18 cellular contexts compared by ENCODE assay signal in the genomic region with DNA sequence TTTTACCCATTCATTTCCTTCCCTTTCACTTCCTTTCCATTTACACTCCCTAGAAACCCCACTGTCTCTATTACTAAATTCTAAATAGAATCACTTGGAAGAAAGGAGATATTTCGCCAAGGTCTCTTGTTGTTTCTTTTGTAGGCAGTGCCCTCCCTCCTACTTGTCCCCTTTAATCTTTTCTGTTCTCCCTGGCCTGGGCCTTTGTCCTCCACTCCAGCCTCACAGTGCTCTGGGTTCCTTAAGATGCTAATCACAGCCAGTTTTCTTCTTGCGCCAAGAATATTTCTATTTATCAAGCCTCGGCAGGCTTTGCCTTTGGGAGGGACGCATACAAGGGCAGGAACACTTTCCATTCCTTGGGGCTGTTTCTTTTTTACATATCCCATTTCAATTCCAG.
DNase-seq lines count a peak whose midpoint lies in the region; ATAC-seq, FAIRE-seq and TF ChIP-seq lines count a peak whose summit lies in the region.
"Had no signal": no experiment of that assay in that cellular context is flagged by ENCODE, and none has a peak within 500 bp of the region (broad histone marks: within the 10 kb centered on the region; RNA-seq: fewer than 3 reads in every experiment).

No MANE protein-coding gene starts in this region.

- H3K9ac ChIP-seq in kidney (ENCODE audit: low read length in 2 of 2) (no peak overlapping the region), PC-3 (ENCODE audit: low read length) (no peak overlapping the region)

- H3K4me1 ChIP-seq in kidney (ENCODE audit: control insufficient read depth in 1 of 2, insufficient read depth in 1 of 2, low read depth in 1 of 2, low read length in 2 of 2) = no peaks in the 10 kb centered on the region
- no peaks in the 10 kb centered on the region for H3K4me1 ChIP-seq in PC-3 (ENCODE audit: insufficient read depth, low read length)

- H3K27ac Mint-ChIP-seq in brain = peak overlapping the region in 3 of 5 experiments; percentile 20 to 42 (median 40)
- H3K27ac Mint-ChIP-seq in neural crest cell (ENCODE audit: unreplicated experiment) = peak overlapping the region; percentile 15
- H3K27ac Mint-ChIP-seq: B cell; CD4-positive, alpha-beta T cell; H9 had no signal

- POLR2A ChIA-PET in PC-3 (lab: Charles Lee; ENCODE audit: unreplicated experiment) = no interaction called here

- no TSS peak for BruUV-seq in PC-3 (replicated peaks; lab: Mats Ljungman, UMichigan)

- CTCF ChIA-PET in PC-3 (lab: Charles Lee) = no interaction called here

- ATAC-seq in HG03520 (IDR thresholded peaks at IDR 0.05; ENCODE audit: unreplicated experiment) (no peak), GM19455 (IDR thresholded peaks at IDR 0.05; ENCODE audit: unreplicated experiment) (no peak), PC-3 (no peak)
- ATAC-seq: GM12878 had no signal

- H3K36me3 Mint-ChIP-seq in brain = no peaks in the 10 kb centered on the region
- H3K36me3 Mint-ChIP-seq in neural crest cell (ENCODE audit: low read depth) = no peaks in the 10 kb centered on the region

- no peaks in the 10 kb centered on the region for H3F3A ChIP-seq in PC-3 (ENCODE audit: low read length, unreplicated experiment)

- H3K36me3 ChIP-seq in kidney (ENCODE audit: control insufficient read depth in 1 of 2, insufficient read depth in 2 of 2, low read length in 2 of 2) (no peaks in the 10 kb centered on the region), PC-3 (ENCODE audit: low read depth, low read length) (no peaks in the 10 kb centered on the region)

- H3K27me3 Mint-ChIP-seq in brain = peaks cover 3% of the 10 kb centered on the region
- H3K27me3 Mint-ChIP-seq in neural crest cell (ENCODE audit: low read depth) = peaks cover 12% of the 10 kb centered on the region
- H3K27me3 Mint-ChIP-seq: B cell; CD4-positive, alpha-beta T cell had no signal

- H3K27me3 ChIP-seq in PC-3 (ENCODE audit: low read length) = no peaks in the 10 kb centered on the region

- no peaks in the 10 kb centered on the region for H3K79me2 ChIP-seq in PC-3 (ENCODE audit: low read length)

- DNase-seq in Ammon's horn (ENCODE audit: low spot score) (peak; percentile 60), globus pallidus (ENCODE audit: low spot score) (peak; percentile 48), neural crest cell (ENCODE audit: low read depth, low spot score) (peak; percentile 12), kidney (no peak), PC-3 (no peak)
- DNase-seq: 8988T; Calu3; CD4-positive, alpha-beta T cell; DMS 273 treated with DMSO at 0.1 percent for 48 hours; GOT3; H9 had no signal

- H3K9me2 ChIP-seq in PC-3 (replicated peaks; ENCODE audit: low read length) = no peaks in the 10 kb centered on the region

- H2AFZ ChIP-seq in PC-3 (ENCODE audit: low read length) = no peak overlapping the region

- TF ChIP-seq CTCF in brain (conservative IDR thresholded peaks at IDR 0.05) (no peak), neural crest cell (conservative IDR thresholded peaks at IDR 0.05) (no peak), kidney (IDR thresholded peaks at IDR 0.05; ENCODE audit: borderline replicate concordance, extremely low read depth, insufficient read depth) (no peak), PC-3 (conservative IDR thresholded peaks at IDR 0.05; ENCODE audit: low read depth, low read length) (no peak)

- H3K9me3 ChIP-seq in kidney (ENCODE audit: control insufficient read depth in 1 of 2, low read length in 2 of 2) (no peaks in the 10 kb centered on the region), PC-3 (ENCODE audit: low read length) (peaks cover 43% of the 10 kb centered on the region; the same call in 1 of the 2 replicates)

- no peak overlapping the region for H3K27ac ChIP-seq in kidney (ENCODE audit: low read depth in 2 of 2, low read length in 2 of 2)
- no peak overlapping the region for H3K27ac ChIP-seq in PC-3 (ENCODE audit: low read length)

- intact Hi-C loops in kidney (cut with DNase I) (no loop called here), PC-3 (cut with micrococcal nuclease) (no loop called here)

- H4K20me1 ChIP-seq in PC-3 (ENCODE audit: low read length) = no peaks in the 10 kb centered on the region

- peaks cover 18% of the 10 kb centered on the region for H3K4me1 Mint-ChIP-seq in brain
- peaks cover 41% of the 10 kb centered on the region for H3K4me1 Mint-ChIP-seq in neural crest cell
- H3K4me1 Mint-ChIP-seq: B cell had no signal

- H3K9me3 Mint-ChIP-seq in brain (peaks cover 0 to 67% (median 0%) of the 10 kb centered on the region in 5 experiments), neural crest cell (peaks cover 4% of the 10 kb centered on the region)
- H3K9me3 Mint-ChIP-seq: CD4-positive, alpha-beta T cell; H9 had no signal

- no peak overlapping the region for H3K4me2 ChIP-seq in PC-3 (ENCODE audit: low read length)

- H3K4me3 ChIP-seq in kidney (ENCODE audit: low read length in 2 of 2) = no peak overlapping the region
- no peak overlapping the region for H3K4me3 ChIP-seq in PC-3 (ENCODE audit: low read length)
- H3K4me3 ChIP-seq: GM12878 had no signal

- H3K4me3 Mint-ChIP-seq in brain (no peak overlapping the region), neural crest cell (peak overlapping the region; percentile 50)
- H3K4me3 Mint-ChIP-seq: B cell; CD4-positive, alpha-beta T cell; H9 had no signal

- FAIRE-seq in kidney (lab: Jason Lieb, UNC) = no peak
- FAIRE-seq: GM12878, GM18507, HTR-8/SVneo had no signal

Comparison
In these comparisons a context has a peak if more than half of its experiments do, and no peak if none do; other contexts are left out.
1. DNase-seq: peak in Ammon's horn (single experiment), globus pallidus (single experiment) and neural crest cell (single experiment); none in kidney (single experiment) and PC-3 (single experiment).